ENCODE assay signal across 16 cellular contexts in genomic region chr12:11837318-11837934, GRCh38.
DNase-seq lines count a peak whose midpoint lies in the region; ATAC-seq and TF ChIP-seq lines count a peak whose summit lies in the region.
"Had no signal": no experiment of that assay in that cellular context is flagged by ENCODE, and none has a peak within 500 bp of the region (broad histone marks: within the 10 kb centered on the region; RNA-seq: fewer than 3 reads in every experiment).

No MANE protein-coding gene starts in this region.

- no peaks in the 10 kb centered on the region for H3K27me3 ChIP-seq in MM.1S (replicated peaks; ENCODE audit: insufficient read depth, low read length)
- H3K27me3 ChIP-seq: left lung had no signal

- CTCF ChIA-PET in activated CD4-positive, alpha-beta T cell treated with anti-CD3 and anti-CD28 coated beads for 36 hours (lab: Charles Lee): interaction anchor here (0.7 kb wide), 1 partner anchor 172 kb away, joined by 5 read pairs; no protein-coding TSS in a partner anchor

- H3K9ac ChIP-seq in MM.1S (ENCODE audit: low read length): no peak overlapping the region

- H3K79me2 ChIP-seq in MM.1S (ENCODE audit: low read length): 0 out of 2 replicates have a peak, but pooled peaks cover 5% of the 10 kb centered on the region

- TF ChIP-seq CTCF in MM.1S (IDR thresholded peaks at IDR 0.05; ENCODE audit: low read length): no peak

- H3K4me1 ChIP-seq in MM.1S (ENCODE audit: low read length): peaks cover 35% of the 10 kb centered on the region

- POLR2A ChIA-PET in activated CD4-positive, alpha-beta T cell treated with anti-CD3 and anti-CD28 coated beads for 36 hours (lab: Charles Lee): interaction anchor here (3.2 kb wide), 1 partner anchor 173 kb away, joined by 15 read pairs; no protein-coding TSS in a partner anchor

- H3K9me3 ChIP-seq in MM.1S (replicated peaks; ENCODE audit: insufficient read depth, low read length): no peaks in the 10 kb centered on the region
- H3K9me3 ChIP-seq: left lung had no signal

- H3K9me2 ChIP-seq in MM.1S (replicated peaks; ENCODE audit: insufficient read depth, low read length): no peaks in the 10 kb centered on the region

- H3K36me3 ChIP-seq in MM.1S (replicated peaks; ENCODE audit: insufficient read depth, low read length): no peaks in the 10 kb centered on the region

- H3K4me3 ChIP-seq in MM.1S (ENCODE audit: low read length): no peak overlapping the region
- H3K4me3 ChIP-seq: GM23338, left lung had no signal

- no peaks in the 10 kb centered on the region for H3K9me3 Mint-ChIP-seq in activated CD4-positive, alpha-beta T cell treated with anti-CD3 and anti-CD28 coated beads for 36 hours (ENCODE audit: low read depth)
- H3K9me3 Mint-ChIP-seq in dendritic cell treated with granulocyte-macrophage colony-stimulating factor and Interleukin-4, amounts not matched to agents 40 ng/mL and 50 ng/mL, for 4 days: peaks cover 5% of the 10 kb centered on the region
- no peaks in the 10 kb centered on the region for H3K9me3 Mint-ChIP-seq in stimulated activated naive B cell treated with anti-CD40 and anti-IgM and Interleukin-4, amounts not matched to agents 10 μg/mL and 1 μg/mL and 100 μg/mL, for 72 hours
- H3K9me3 Mint-ChIP-seq: CD4-positive, alpha-beta T cell; GM23338; nephron had no signal

- intact Hi-C loops in activated CD4-positive, alpha-beta T cell treated with anti-CD3 and anti-CD28 coated beads for 36 hours (cut with DNase I, micrococcal nuclease): loop anchor here (1.0 to 5.0 kb wide), 9 partner anchors 25 to 255 kb away; no protein-coding TSS in a partner anchor
- intact Hi-C loops in dendritic cell treated with granulocyte-macrophage colony-stimulating factor and Interleukin-4, amounts not matched to agents 40 ng/mL and 50 ng/mL, for 4 days (cut with micrococcal nuclease): loop anchor here (5.0 kb wide), 2 partner anchors 185 to 255 kb away; no protein-coding TSS in a partner anchor

- peaks cover 68% of the 10 kb centered on the region for H3K4me1 Mint-ChIP-seq in activated CD4-positive, alpha-beta T cell treated with anti-CD3 and anti-CD28 coated beads for 36 hours
- peaks cover 89% of the 10 kb centered on the region for H3K4me1 Mint-ChIP-seq in dendritic cell treated with granulocyte-macrophage colony-stimulating factor and Interleukin-4, amounts not matched to agents 40 ng/mL and 50 ng/mL, for 4 days (ENCODE audit: low read depth)
- H3K4me1 Mint-ChIP-seq in stimulated activated naive B cell treated with anti-CD40 and anti-IgM and Interleukin-4, amounts not matched to agents 10 μg/mL and 1 μg/mL and 100 μg/mL, for 72 hours: peaks cover 64 to 80% of the 10 kb centered on the region in 2 donors
- H3K4me1 Mint-ChIP-seq: nephron had no signal

- no peak for DNase-seq in activated CD4-positive, alpha-beta T cell treated with anti-CD3 and anti-CD28 coated beads for 36 hours
- DNase-seq in activated CD4-positive, alpha-beta T cell treated with anti-CD3 and anti-CD28 coated beads, Interleukin-2, amount 50 U/mL, for 4 hours: no peak
- DNase-seq in MM.1S: no peak
- no peak for DNase-seq in stimulated activated naive B cell treated with anti-CD40 and anti-IgM and Interleukin-4, amounts not matched to agents 10 μg/mL and 1 μg/mL and 100 μg/mL, for 72 hours
- DNase-seq in effector CD4-positive, alpha-beta T cell: no peak
- DNase-seq: CD4-positive, alpha-beta T cell; left lung; stimulated activated CD4-positive, alpha-beta T cell treated with anti-CD3 and anti-CD28 coated beads, Interleukin-1b, Interleukin-23, amount 100 ng/mL, for 48 hours; T-helper 2 cell; trophoblast cell had no signal

- H3K4me3 Mint-ChIP-seq in activated CD4-positive, alpha-beta T cell treated with anti-CD3 and anti-CD28 coated beads for 36 hours: no peak overlapping the region
- H3K4me3 Mint-ChIP-seq in dendritic cell treated with granulocyte-macrophage colony-stimulating factor and Interleukin-4, amounts not matched to agents 40 ng/mL and 50 ng/mL, for 4 days: peak overlapping the region; percentile 6
- H3K4me3 Mint-ChIP-seq in stimulated activated naive B cell treated with anti-CD40 and anti-IgM and Interleukin-4, amounts not matched to agents 10 μg/mL and 1 μg/mL and 100 μg/mL, for 72 hours: no peak overlapping the region
- H3K4me3 Mint-ChIP-seq: GM23338, nephron had no signal

- no peak overlapping the region for H2AFZ ChIP-seq in MM.1S (ENCODE audit: low read length)
- H2AFZ ChIP-seq: GM23338 had no signal

- H3K27me3 Mint-ChIP-seq in activated CD4-positive, alpha-beta T cell treated with anti-CD3 and anti-CD28 coated beads for 36 hours: no peaks in the 10 kb centered on the region
- no peaks in the 10 kb centered on the region for H3K27me3 Mint-ChIP-seq in dendritic cell treated with granulocyte-macrophage colony-stimulating factor and Interleukin-4, amounts not matched to agents 40 ng/mL and 50 ng/mL, for 4 days
- no peaks in the 10 kb centered on the region for H3K27me3 Mint-ChIP-seq in stimulated activated naive B cell treated with anti-CD40 and anti-IgM and Interleukin-4, amounts not matched to agents 10 μg/mL and 1 μg/mL and 100 μg/mL, for 72 hours
- H3K27me3 Mint-ChIP-seq: CD4-positive, alpha-beta T cell had no signal

- H3F3A ChIP-seq in MM.1S (ENCODE audit: insufficient read depth, low read length): peaks cover 25% of the 10 kb centered on the region

- peak overlapping the region; percentile 65; the same call in 1 of the 2 replicates for H3K4me2 ChIP-seq in MM.1S (ENCODE audit: low read depth, low read length)
- H3K4me2 ChIP-seq: GM23338 had no signal

- no peaks in the 10 kb centered on the region for H4K20me1 ChIP-seq in MM.1S (ENCODE audit: insufficient read depth, low read length)

- H3K36me3 Mint-ChIP-seq in activated CD4-positive, alpha-beta T cell treated with anti-CD3 and anti-CD28 coated beads for 36 hours (ENCODE audit: low read depth): peaks cover 54% of the 10 kb centered on the region
- H3K36me3 Mint-ChIP-seq in dendritic cell treated with granulocyte-macrophage colony-stimulating factor and Interleukin-4, amounts not matched to agents 40 ng/mL and 50 ng/mL, for 4 days (ENCODE audit: low read depth): peaks cover 74% of the 10 kb centered on the region
- H3K36me3 Mint-ChIP-seq in stimulated activated naive B cell treated with anti-CD40 and anti-IgM and Interleukin-4, amounts not matched to agents 10 μg/mL and 1 μg/mL and 100 μg/mL, for 72 hours: peaks cover 37 to 57% of the 10 kb centered on the region in 2 donors

- H3K27ac ChIP-seq in MM.1S (ENCODE audit: low read length): peak overlapping the region; percentile 72; the same call in 1 of the 2 replicates

- ATAC-seq in activated CD4-positive, alpha-beta T cell treated with anti-CD3 and anti-CD28 coated beads for 36 hours: no peak
- no peak for ATAC-seq in stimulated activated naive B cell treated with anti-CD40 and anti-IgM and Interleukin-4, amounts not matched to agents 10 μg/mL and 1 μg/mL and 100 μg/mL, for 72 hours (replicated peaks)
- ATAC-seq in HG03457 (IDR thresholded peaks at IDR 0.05; ENCODE audit: unreplicated experiment): no peak
- ATAC-seq in GM21786 (IDR thresholded peaks at IDR 0.05; ENCODE audit: unreplicated experiment): no peak
- ATAC-seq: GM23338, Right ventricle myocardium inferior had no signal

- H3K27ac Mint-ChIP-seq in activated CD4-positive, alpha-beta T cell treated with anti-CD3 and anti-CD28 coated beads for 36 hours: peak overlapping the region; percentile 95
- peak overlapping the region; percentile 99 for H3K27ac Mint-ChIP-seq in dendritic cell treated with granulocyte-macrophage colony-stimulating factor and Interleukin-4, amounts not matched to agents 40 ng/mL and 50 ng/mL, for 4 days
- H3K27ac Mint-ChIP-seq in stimulated activated naive B cell treated with anti-CD40 and anti-IgM and Interleukin-4, amounts not matched to agents 10 μg/mL and 1 μg/mL and 100 μg/mL, for 72 hours: peak overlapping the region; percentile 95
- H3K27ac Mint-ChIP-seq: CD4-positive, alpha-beta T cell; nephron had no signal
